18 cellular contexts compared by ENCODE assay signal in the genomic region with DNA sequence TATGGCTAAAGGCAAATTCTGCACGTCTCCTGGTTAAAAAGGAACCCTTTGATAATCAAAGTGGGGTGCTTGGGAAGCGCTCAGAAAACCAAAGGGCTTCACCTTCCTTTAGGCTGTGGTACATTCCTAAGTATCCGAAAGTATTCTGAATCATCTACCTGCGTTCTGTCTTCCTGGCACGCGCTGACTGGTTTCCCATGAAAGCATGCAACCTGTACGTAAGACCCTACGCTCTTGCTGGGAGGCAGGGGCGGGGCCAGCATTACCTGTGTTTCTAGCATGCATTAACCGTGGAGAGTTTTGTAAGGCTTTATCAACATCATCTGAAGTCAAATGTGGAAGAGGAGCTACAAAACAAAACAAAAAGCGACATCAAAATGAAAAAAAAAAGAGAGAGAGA.
DNase-seq lines count a peak whose midpoint lies in the region; ATAC-seq, FAIRE-seq and TF ChIP-seq lines count a peak whose summit lies in the region.
"Had no signal": no experiment of that assay in that cellular context is flagged by ENCODE, and none has a peak within 500 bp of the region (broad histone marks: within the 10 kb centered on the region; RNA-seq: fewer than 3 reads in every experiment).

No MANE protein-coding gene starts in this region.

- no peak for TF ChIP-seq RAD21 in SK-N-SH (IDR thresholded peaks at IDR 0.05; ENCODE audit: low read length)

- H3K27me3 ChIP-seq in BLaER1 = no peaks in the 10 kb centered on the region
- no peaks in the 10 kb centered on the region for H3K27me3 ChIP-seq in HL-60 (ENCODE audit: insufficient read depth, poor library complexity, severe bottlenecking)
- no peaks in the 10 kb centered on the region for H3K27me3 ChIP-seq in mammary epithelial cell (ENCODE audit: insufficient read depth, low read length)
- H3K27me3 ChIP-seq in keratinocyte (ENCODE audit: control insufficient read depth, extremely low read depth, insufficient read depth, low read length) = no peaks in the 10 kb centered on the region
- H3K27me3 ChIP-seq in SK-N-SH (ENCODE audit: insufficient read depth) = no peaks in the 10 kb centered on the region
- no peaks in the 10 kb centered on the region for H3K27me3 ChIP-seq in vagina

- peaks cover 8% of the 10 kb centered on the region; the same call in 1 of the 2 replicates for H3K9me3 ChIP-seq in BLaER1
- no peaks in the 10 kb centered on the region for H3K9me3 ChIP-seq in mammary epithelial cell (replicated peaks; ENCODE audit: insufficient read depth, low read length)
- H3K9me3 ChIP-seq in keratinocyte (ENCODE audit: control insufficient read depth, low read depth, low read length) = no peaks in the 10 kb centered on the region
- no peaks in the 10 kb centered on the region for H3K9me3 ChIP-seq in SK-N-SH
- no peaks in the 10 kb centered on the region for H3K9me3 ChIP-seq in vagina
- H3K9me3 ChIP-seq: Caco-2 had no signal

- CTCF ChIA-PET in mammary epithelial cell (lab: Charles Lee; ENCODE audit: low non-redundant PET) = no interaction called here
- CTCF ChIA-PET in SK-N-SH (lab: Yijun Ruan, JAX) = interaction anchor here (0.9 to 1.5 kb wide), 2 partner anchors 9 to 15 kb away, joined by 3 to 4 read pairs; no protein-coding TSS in a partner anchor

- H3K79me2 ChIP-seq in mammary epithelial cell (ENCODE audit: insufficient read depth, low read length) (no peaks in the 10 kb centered on the region), keratinocyte (ENCODE audit: control insufficient read depth, insufficient read depth, low read length) (no peaks in the 10 kb centered on the region), SK-N-SH (ENCODE audit: insufficient read depth) (no peaks in the 10 kb centered on the region)

- no peak for TF ChIP-seq POLR2A in vagina (IDR thresholded peaks at IDR 0.05)

- intact Hi-C loops in mammary epithelial cell (cut with micrococcal nuclease) = no loop called here
- intact Hi-C loops in vagina (cut with DNase I) = no loop called here

- H3K36me3 ChIP-seq in BLaER1 (peaks cover 85% of the 10 kb centered on the region), mammary epithelial cell (ENCODE audit: insufficient read depth, low read length) (no peaks in the 10 kb centered on the region), keratinocyte (ENCODE audit: control insufficient read depth in 2 of 2, extremely low read depth in 1 of 2, insufficient read depth in 2 of 2, low read length in 2 of 2) (no peaks in the 10 kb centered on the region), SK-N-SH (replicated peaks in 1 of 2; ENCODE audit: control insufficient read depth in 1 of 2, insufficient read depth in 2 of 2, low read length in 1 of 2) (no peaks in the 10 kb centered on the region), vagina (no peaks in the 10 kb centered on the region)

- H2AFZ ChIP-seq in mammary epithelial cell (ENCODE audit: low read depth, low read length) (no peak overlapping the region), keratinocyte (ENCODE audit: control insufficient read depth, low read length) (peak overlapping the region; percentile 59), SK-N-SH (ENCODE audit: low read depth) (no peak overlapping the region)
- H2AFZ ChIP-seq: GM23248 had no signal

- no TSS peak for BruUV-seq in mammary epithelial cell (replicated peaks; lab: Mats Ljungman, UMichigan)

- in situ Hi-C loops in mammary epithelial cell (cut with MboI; ENCODE audit: low sequenced_read_pairs in 2 of 2) = no loop called here

- H3F3A ChIP-seq in SK-N-SH (replicated peaks; ENCODE audit: insufficient read depth) = no peaks in the 10 kb centered on the region

- ATAC-seq in HG03097 (IDR thresholded peaks at IDR 0.05; ENCODE audit: low FRiP score, unreplicated experiment) (no peak), HG03025 (IDR thresholded peaks at IDR 0.05; ENCODE audit: low FRiP score, unreplicated experiment) (no peak)

- H3K9ac ChIP-seq in BLaER1 (no peak overlapping the region; the same call in none of the 2 replicates), mammary epithelial cell (ENCODE audit: insufficient read depth, low read length) (no peak overlapping the region), keratinocyte (ENCODE audit: control insufficient read depth, extremely low read depth, insufficient read depth, low read length) (peak overlapping the region; percentile 30), SK-N-SH (no peak overlapping the region)
- H3K9ac ChIP-seq: GM23248 had no signal

- H3K27ac ChIP-seq in BLaER1 = peak overlapping the region; percentile 89
- peak overlapping the region; percentile 47; the same call in 1 of the 2 replicates for H3K27ac ChIP-seq in HL-60 (replicated peaks)
- H3K27ac ChIP-seq in mammary epithelial cell (ENCODE audit: insufficient read depth, low read depth, low read length) = peak overlapping the region; percentile 20
- H3K27ac ChIP-seq in keratinocyte (ENCODE audit: control insufficient read depth, insufficient read depth, low read length) = peak overlapping the region; percentile 73
- no peak overlapping the region for H3K27ac ChIP-seq in SK-N-SH (ENCODE audit: low read depth in 2 of 2, low read length in 1 of 2)
- no peak overlapping the region for H3K27ac ChIP-seq in vagina
- H3K27ac ChIP-seq: GM23248 had no signal

- POLR2A ChIA-PET in SK-N-SH (lab: Yijun Ruan, JAX) = no interaction called here

- peak; percentile 91 for FAIRE-seq in keratinocyte (lab: Jason Lieb, UNC)
- FAIRE-seq: D721Med, G401.6, GM12891, H54 had no signal

- no peaks in the 10 kb centered on the region for H3K9me2 ChIP-seq in SK-N-SH

- DNase-seq in HL-60 (ENCODE audit: low read depth in 1 of 2, low spot score in 1 of 2) (no peak), mammary epithelial cell (no peak), keratinocyte (ENCODE audit: low read depth, low spot score) (peak; percentile 56), SK-N-SH (no peak), vagina (ENCODE audit: extremely low spot score in 2 of 2) (no peak)
- DNase-seq: 8988T; C1 segment of cervical spinal cord; Caco-2; CD4-positive, alpha-beta T cell; GM23248; HCEC 1CT had no signal

- H4K20me1 ChIP-seq in BLaER1 (no peaks in the 10 kb centered on the region), mammary epithelial cell (ENCODE audit: insufficient read depth, low read length) (no peaks in the 10 kb centered on the region), keratinocyte (ENCODE audit: control insufficient read depth, extremely low read depth, insufficient read depth, low read length) (no peaks in the 10 kb centered on the region), SK-N-SH (ENCODE audit: insufficient read depth) (no peaks in the 10 kb centered on the region)

- 33% methylated on average over 5 of the region's 11 CpGs for WGBS in mammary epithelial cell (ENCODE audit: low coverage, missing lambda C conversion rate)
- WGBS in SK-N-SH (ENCODE audit: low lambda C conversion rate) = 78% methylated on average over 11 of the region's 11 CpGs

- H3K4me2 ChIP-seq in BLaER1 (peak overlapping the region; percentile 77), mammary epithelial cell (ENCODE audit: insufficient read depth, low read depth, low read length) (peak overlapping the region; percentile 22), keratinocyte (ENCODE audit: control insufficient read depth, extremely low read depth, insufficient read depth, low read depth, low read length) (peak overlapping the region; percentile 63), SK-N-SH (no peak overlapping the region)

- peaks cover 82% of the 10 kb centered on the region for H3K4me1 ChIP-seq in BLaER1
- H3K4me1 ChIP-seq in mammary epithelial cell (ENCODE audit: insufficient read depth, low read length) = no peaks in the 10 kb centered on the region
- H3K4me1 ChIP-seq in keratinocyte (ENCODE audit: control insufficient read depth, extremely low read depth, insufficient read depth, low read length) = peaks cover 12% of the 10 kb centered on the region
- no peaks in the 10 kb centered on the region for H3K4me1 ChIP-seq in SK-N-SH (ENCODE audit: control insufficient read depth in 1 of 2, insufficient read depth in 2 of 2, low read depth in 1 of 2, low read length in 1 of 2)
- no peaks in the 10 kb centered on the region for H3K4me1 ChIP-seq in vagina
- H3K4me1 ChIP-seq: Caco-2 had no signal

- TF ChIP-seq EP300 in SK-N-SH (IDR thresholded peaks at IDR 0.05; ENCODE audit: borderline replicate concordance in 1 of 2, low read depth in 1 of 2, low read length in 1 of 2) = no peak

- no peak overlapping the region for H3K4me3 ChIP-seq in BLaER1
- no peak overlapping the region for H3K4me3 ChIP-seq in HL-60 (replicated peaks; ENCODE audit: insufficient read depth, low read length)
- H3K4me3 ChIP-seq in mammary epithelial cell (replicated peaks in 1 of 3; ENCODE audit: insufficient read depth in 1 of 3, low read depth in 2 of 3, low read length in 3 of 3) = no peak overlapping the region
- peak overlapping the region in 1 of 3 experiments; percentile 39 for H3K4me3 ChIP-seq in keratinocyte (ENCODE audit: control insufficient read depth in 2 of 3, extremely low read depth in 1 of 3, insufficient read depth in 2 of 3, low read depth in 1 of 3, low read length in 3 of 3)
- no peak overlapping the region for H3K4me3 ChIP-seq in SK-N-SH (ENCODE audit: low read depth in 2 of 2, low read length in 1 of 2)
- H3K4me3 ChIP-seq in vagina = no peak overlapping the region
- H3K4me3 ChIP-seq: GM23248 had no signal

- TF ChIP-seq CTCF in HL-60 (IDR thresholded peaks at IDR 0.05; ENCODE audit: insufficient read depth, low read length) = no peak
- TF ChIP-seq CTCF in mammary epithelial cell (conservative IDR thresholded peaks at IDR 0.05 in 1 of 2, IDR thresholded peaks at IDR 0.05 in 1 of 2; ENCODE audit: extremely low read depth in 1 of 2, insufficient read depth in 1 of 2, low read depth in 1 of 2, low read length in 2 of 2) = no peak
- TF ChIP-seq CTCF in keratinocyte (optimal IDR thresholded peaks at IDR 0.05 in 1 of 3, IDR thresholded peaks at IDR 0.05 in 1 of 3, conservative IDR thresholded peaks at IDR 0.05 in 1 of 3; ENCODE audit: extremely low read depth in 1 of 3, insufficient read depth in 2 of 3, low read length in 3 of 3) = no peak
- TF ChIP-seq CTCF in SK-N-SH (IDR thresholded peaks at IDR 0.05) = no peak
- TF ChIP-seq CTCF in vagina (IDR thresholded peaks at IDR 0.05) = no peak

- no peaks in the 10 kb centered on the region for H3K9me1 ChIP-seq in keratinocyte (ENCODE audit: control insufficient read depth, extremely low read depth, insufficient read depth, low read length)

- dilution Hi-C loops in mammary epithelial cell (cut with HindIII; ENCODE audit: low sequenced_read_pairs) (no loop called here), keratinocyte (cut with MboI; ENCODE audit: extremely low pct_ligation_motif_present, low sequenced_read_pairs) (no loop called here)

Comparison
In these comparisons a context has a peak if more than half of its experiments do, and no peak if none do; other contexts are left out.
1. H3K27ac ChIP-seq: peak in BLaER1 (single experiment), HL-60 (single experiment), mammary epithelial cell (single experiment) and keratinocyte (single experiment); none in SK-N-SH (0 of 2) and vagina (single experiment).